In genomic region chr3:14369675-14370669, GRCh38 we compare ENCODE assay signal across 2 cellular contexts.
A peak's percentile ranks its signal among the peaks of the same experiment; 100 is the strongest.
TF ChIP-seq lines count a peak whose summit lies in the region.

No MANE protein-coding gene starts in this region.

TF ChIP-seq in A549, 52 proteins besides CTCF, POLR2A, EP300 and RAD21 (continued from another document):
- TF ChIP-seq HMGXB4 (CRISPR knock-in tag; IDR thresholded peaks at IDR 0.05; ENCODE audit: borderline replicate concordance): no peak
- no peak for TF ChIP-seq CBX8 (IDR thresholded peaks at IDR 0.05)
- TF ChIP-seq MAFK (IDR thresholded peaks at IDR 0.05; ENCODE audit: partially characterized antibody): peak; percentile 67

TF ChIP-seq in HepG2, 621 proteins besides CTCF, POLR2A, EP300 and RAD21:
- peak; percentile 54; the same call in 1 of the 2 replicates for TF ChIP-seq ZNF770 (CRISPR knock-in tag; IDR thresholded peaks at IDR 0.05)
- TF ChIP-seq ESRRA (CRISPR knock-in tag; IDR thresholded peaks at IDR 0.05; ENCODE audit: low read depth): 0 out of 2 replicates have a peak, but pooled peaks have one; percentile 8
- TF ChIP-seq TEAD3 (CRISPR knock-in tag; optimal IDR thresholded peaks at IDR 0.05; ENCODE audit: borderline replicate concordance): peak; percentile 8
- TF ChIP-seq ZNF609 (CRISPR knock-in tag; IDR thresholded peaks at IDR 0.05; ENCODE audit: borderline replicate concordance): no peak
- no peak for TF ChIP-seq ZNF891 (CRISPR knock-in tag; IDR thresholded peaks at IDR 0.05)
- no peak for TF ChIP-seq MYNN (CRISPR knock-in tag; IDR thresholded peaks at IDR 0.05; ENCODE audit: low read depth)
- peak; percentile 41; the same call in 1 of the 2 replicates for TF ChIP-seq SALL1 (CRISPR knock-in tag; IDR thresholded peaks at IDR 0.05)
- TF ChIP-seq STAG1 (CRISPR knock-in tag; IDR thresholded peaks at IDR 0.05): peak; percentile 45
- TF ChIP-seq HNF4A (CRISPR knock-in tag; IDR thresholded peaks at IDR 0.05): peak; percentile 41; the same call in 1 of the 2 replicates
- TF ChIP-seq CENPBD1 (CRISPR knock-in tag; IDR thresholded peaks at IDR 0.05; ENCODE audit: borderline replicate concordance, low read depth): no peak
- TF ChIP-seq ZNF235 (CRISPR knock-in tag; IDR thresholded peaks at IDR 0.05; ENCODE audit: borderline replicate concordance): no peak
- TF ChIP-seq ARID4A (CRISPR knock-in tag; IDR thresholded peaks at IDR 0.05; ENCODE audit: borderline replicate concordance): 0 out of 2 replicates have a peak, but pooled peaks have one; percentile 21
- TF ChIP-seq RARA (CRISPR knock-in tag; IDR thresholded peaks at IDR 0.05): 0 out of 2 replicates have a peak, but pooled peaks have one; percentile 17
- 0 out of 2 replicates have a peak, but pooled peaks have one; percentile 3 for TF ChIP-seq MAFF (IDR thresholded peaks at IDR 0.05; ENCODE audit: low read depth, low read length)
- TF ChIP-seq ATF7-NPFF (CRISPR knock-in tag; IDR thresholded peaks at IDR 0.05; ENCODE audit: low read depth): no peak
- TF ChIP-seq MAFK (conservative IDR thresholded peaks at IDR 0.05 in 1 of 2, IDR thresholded peaks at IDR 0.05 in 1 of 2; ENCODE audit: low read length in 2 of 2): peak in 1 of 2 experiments; percentile 53; a peak in 3 of 4 replicates
- TF ChIP-seq NR2F1 (CRISPR knock-in tag; IDR thresholded peaks at IDR 0.05): peak in 1 of 2 experiments; percentile 14; a peak in 1 of 4 replicates
- TF ChIP-seq NR2F6 (IDR thresholded peaks at IDR 0.05): no peak
- TF ChIP-seq NR2F6 (CRISPR knock-in tag; IDR thresholded peaks at IDR 0.05): peak; percentile 44
